Comparison of ENCODE assay signal across 24 cellular contexts in genomic region chr21:44356636-44357035, GRCh38. TPM values are rescaled to one million over a fixed set of nuclear protein-coding genes. Genes with fewer than 3 reads are reported as not detected.
DNase-seq lines count a peak whose midpoint lies in the region; ATAC-seq and TF ChIP-seq lines count a peak whose summit lies in the region.
"Had no signal": no experiment of that assay in that cellular context is flagged by ENCODE, and none has a peak within 500 bp of the region (broad histone marks: within the 10 kb centered on the region; RNA-seq: fewer than 3 reads in every experiment).

No MANE protein-coding gene starts in this region.

- H3K27ac ChIP-seq in neutrophil (peak overlapping the region; percentile 94), hepatocyte (no peak overlapping the region)
- H3K27ac ChIP-seq: brain microvascular endothelial cell, heart right ventricle, uterus had no signal

- TF ChIP-seq CTCF in neutrophil (IDR thresholded peaks at IDR 0.05): no peak
- TF ChIP-seq CTCF in hepatocyte (IDR thresholded peaks at IDR 0.05; ENCODE audit: poor library complexity): no peak

- no peaks in the 10 kb centered on the region for H3K9me3 Mint-ChIP-seq in activated T-cell treated with anti-CD3 and anti-CD28 coated beads, Interleukin-2, amount 50 U/mL, for 24 hours
- no peaks in the 10 kb centered on the region for H3K9me3 Mint-ChIP-seq in activated T-cell treated with anti-CD3 and anti-CD28 coated beads, Interleukin-2, amount 50 U/mL, for 4 hours
- H3K9me3 Mint-ChIP-seq in activated T-helper 17 cell treated with anti-CD3 and anti-CD28 coated beads, Interleukin-2, amount 50 U/mL, for 72 hours: no peaks in the 10 kb centered on the region

- peaks cover 4% of the 10 kb centered on the region for H3K27me3 Mint-ChIP-seq in activated T-cell treated with anti-CD3 and anti-CD28 coated beads, Interleukin-2, amount 50 U/mL, for 24 hours
- H3K27me3 Mint-ChIP-seq in activated T-cell treated with anti-CD3 and anti-CD28 coated beads, Interleukin-2, amount 50 U/mL, for 4 hours (ENCODE audit: low read depth): no peaks in the 10 kb centered on the region
- no peaks in the 10 kb centered on the region for H3K27me3 Mint-ChIP-seq in activated T-helper 17 cell treated with anti-CD3 and anti-CD28 coated beads, Interleukin-2, amount 50 U/mL, for 72 hours

- H3K36me3 ChIP-seq in neutrophil (peaks cover 18% of the 10 kb centered on the region), hepatocyte (replicated peaks; ENCODE audit: insufficient read depth, low read depth) (no peaks in the 10 kb centered on the region)
- H3K36me3 ChIP-seq: brain microvascular endothelial cell, uterus had no signal

- H3K27me3 ChIP-seq in neutrophil (no peaks in the 10 kb centered on the region), hepatocyte (no peaks in the 10 kb centered on the region)
- H3K27me3 ChIP-seq: uterus had no signal

- no peak overlapping the region for H3K4me3 ChIP-seq in neutrophil (ENCODE audit: low read depth in 1 of 2, low read length in 1 of 2)
- H3K4me3 ChIP-seq in hepatocyte: no peak overlapping the region
- H3K4me3 ChIP-seq: heart right ventricle, uterus had no signal

- H3K36me3 Mint-ChIP-seq in activated T-cell treated with anti-CD3 and anti-CD28 coated beads, Interleukin-2, amount 50 U/mL, for 24 hours (ENCODE audit: low read depth): peaks cover 55% of the 10 kb centered on the region
- no peaks in the 10 kb centered on the region for H3K36me3 Mint-ChIP-seq in activated T-cell treated with anti-CD3 and anti-CD28 coated beads, Interleukin-2, amount 50 U/mL, for 4 hours (ENCODE audit: insufficient read depth)
- H3K36me3 Mint-ChIP-seq in activated T-helper 17 cell treated with anti-CD3 and anti-CD28 coated beads, Interleukin-2, amount 50 U/mL, for 72 hours (ENCODE audit: low read depth): peaks cover 46% of the 10 kb centered on the region
- H3K36me3 Mint-ChIP-seq: CD4-positive, CD25-positive, alpha-beta regulatory T cell had no signal

- H3K4me3 Mint-ChIP-seq in activated T-cell treated with anti-CD3 and anti-CD28 coated beads, Interleukin-2, amount 50 U/mL, for 24 hours: no peak overlapping the region
- H3K4me3 Mint-ChIP-seq in activated T-cell treated with anti-CD3 and anti-CD28 coated beads, Interleukin-2, amount 50 U/mL, for 4 hours: no peak overlapping the region
- H3K4me3 Mint-ChIP-seq in activated T-helper 17 cell treated with anti-CD3 and anti-CD28 coated beads, Interleukin-2, amount 50 U/mL, for 72 hours: peak overlapping the region; percentile 86
- H3K4me3 Mint-ChIP-seq: CD4-positive, CD25-positive, alpha-beta regulatory T cell had no signal

- no peak overlapping the region for H2AFZ ChIP-seq in hepatocyte

- in situ Hi-C loops in Caki2 (cut with HindIII; ENCODE audit: low pct_unique_long_range_greater_than_20kb, low sequenced_read_pairs): no loop called here

- no peaks in the 10 kb centered on the region for H3K9me3 ChIP-seq in neutrophil
- no peaks in the 10 kb centered on the region for H3K9me3 ChIP-seq in hepatocyte (ENCODE audit: low read depth)
- H3K9me3 ChIP-seq: heart right ventricle, uterus had no signal

- ATAC-seq in activated T-cell treated with anti-CD3 and anti-CD28 coated beads, Interleukin-2, amount 50 U/mL, for 4 hours: no peak
- no peak for ATAC-seq in activated T-helper 17 cell treated with anti-CD3 and anti-CD28 coated beads, Interleukin-2, amount 50 U/mL, for 72 hours (replicated peaks)
- no peak for ATAC-seq in GM19452 (IDR thresholded peaks at IDR 0.05; ENCODE audit: unreplicated experiment)
- ATAC-seq in HG02763 (IDR thresholded peaks at IDR 0.05; ENCODE audit: unreplicated experiment): no peak
- ATAC-seq: heart right ventricle, left cardiac atrium had no signal

- peaks cover 58% of the 10 kb centered on the region for H3K4me1 Mint-ChIP-seq in activated T-cell treated with anti-CD3 and anti-CD28 coated beads, Interleukin-2, amount 50 U/mL, for 24 hours (ENCODE audit: low read depth)
- peaks cover 44% of the 10 kb centered on the region for H3K4me1 Mint-ChIP-seq in activated T-cell treated with anti-CD3 and anti-CD28 coated beads, Interleukin-2, amount 50 U/mL, for 4 hours (ENCODE audit: low read depth)
- peaks cover 24% of the 10 kb centered on the region for H3K4me1 Mint-ChIP-seq in activated T-helper 17 cell treated with anti-CD3 and anti-CD28 coated beads, Interleukin-2, amount 50 U/mL, for 72 hours

- no peaks in the 10 kb centered on the region for H3K9me2 ChIP-seq in hepatocyte (replicated peaks; ENCODE audit: insufficient read depth)

- no peak for DNase-seq in activated T-cell treated with anti-CD3 and anti-CD28 coated beads, Interleukin-2, amount 50 U/mL, for 24 hours
- no peak for DNase-seq in activated T-cell treated with anti-CD3 and anti-CD28 coated beads, Interleukin-2, amount 50 U/mL, for 4 hours
- DNase-seq in Caki2 (ENCODE audit: low read depth) (peak; percentile 21), hepatocyte (ENCODE audit: low spot score) (no peak)
- DNase-seq: activated CD4-positive, alpha-beta T cell treated with anti-CD3 and anti-CD28 coated beads for 1 hour; activated effector memory CD4-positive, alpha-beta T cell treated with anti-CD3 and anti-CD28 coated beads, Interleukin-2, amount 50 U/mL, for 16 hours; brain microvascular endothelial cell; effector CD4-positive, alpha-beta T cell; EL; heart right ventricle; Karpas-422; left cardiac atrium; mesenchymal stem cell; NCI-H187; NCI-H69; retina; uterus had no signal

- H3K79me2 ChIP-seq in hepatocyte: no peaks in the 10 kb centered on the region

- no peak overlapping the region for H3K4me2 ChIP-seq in hepatocyte

- no peaks in the 10 kb centered on the region for H4K20me1 ChIP-seq in hepatocyte (ENCODE audit: insufficient read depth, poor library complexity, severe bottlenecking)

- H3K27ac Mint-ChIP-seq in activated T-cell treated with anti-CD3 and anti-CD28 coated beads, Interleukin-2, amount 50 U/mL, for 24 hours: peak overlapping the region; percentile 63
- peak overlapping the region; percentile 59 for H3K27ac Mint-ChIP-seq in activated T-helper 17 cell treated with anti-CD3 and anti-CD28 coated beads, Interleukin-2, amount 50 U/mL, for 72 hours

- 94% methylated on average over 6 of the region's 6 CpGs for WGBS in hepatocyte (ENCODE audit: low lambda C conversion rate, missing lambda C conversion rate)

- H3K4me1 ChIP-seq in neutrophil (ENCODE audit: control insufficient read depth in 1 of 2, insufficient read depth in 1 of 2, low read depth in 1 of 2, low read length in 1 of 2) (peaks cover 84 to 88% of the 10 kb centered on the region in 2 experiments), hepatocyte (ENCODE audit: insufficient read depth) (no peaks in the 10 kb centered on the region)
- H3K4me1 ChIP-seq: uterus had no signal

RNA-seq across cellular contexts. Expression of gene TRPM2, which starts 3.2 kb away (rescaled TPM):
- 10 to 100 TPM in 1 of 3 donors, 1 to 10 TPM in 1, under 1 TPM in 1; 0.95 to 21.6 (median 2.5) TPM for total RNA-seq in activated T-cell treated with anti-CD3 and anti-CD28 coated beads, Interleukin-2, amount 50 U/mL, for 4 hours
- not detected in 2 replicates for total RNA-seq in Caki2 (2014; rRNA removed; shearing (Covaris generic); ENCODE audit: low replicate concordance)
- 10 to 100 TPM; 10.7 to 25.6 TPM for total RNA-seq in activated T-helper 17 cell treated with anti-CD3 and anti-CD28 coated beads, Interleukin-2, amount 50 U/mL, for 72 hours
- total RNA-seq in hepatocyte: 0.24 and 0.50 TPM in 2 replicates
- 0.25 TPM in 1 of 2 replicates, not detected in the other for polyA plus RNA-seq in hepatocyte
- total RNA-seq: myocyte had no signal
- polyA plus RNA-seq: AG04450 had no signal

RNA-seq across cellular contexts. Expression of gene CFAP410, which starts 17.4 kb away (rescaled TPM):
- total RNA-seq in activated T-cell treated with anti-CD3 and anti-CD28 coated beads, Interleukin-2, amount 50 U/mL, for 4 hours: 10 to 100 TPM; 30.2 to 32.7 (median 30.5) TPM
- 14.5 and 25.6 TPM in 2 replicates for total RNA-seq in Caki2 (2014; rRNA removed; shearing (Covaris generic); ENCODE audit: low replicate concordance)
- total RNA-seq in activated T-helper 17 cell treated with anti-CD3 and anti-CD28 coated beads, Interleukin-2, amount 50 U/mL, for 72 hours: 10 to 100 TPM; 13.7 to 16.4 TPM
- total RNA-seq in hepatocyte: 17.1 and 20.3 TPM in 2 replicates
- polyA plus RNA-seq in hepatocyte: 33.6 and 40.4 TPM in 2 replicates

RNA-seq across cellular contexts. Expression of gene PFKL, which starts 56.8 kb away (rescaled TPM):
- 100 to 1,000 TPM; 102 to 122 (median 116) TPM for total RNA-seq in activated T-cell treated with anti-CD3 and anti-CD28 coated beads, Interleukin-2, amount 50 U/mL, for 4 hours
- 340 and 360 TPM in 2 replicates for total RNA-seq in Caki2 (2014; rRNA removed; shearing (Covaris generic); ENCODE audit: low replicate concordance)
- 100 to 1,000 TPM; 150 to 184 TPM for total RNA-seq in activated T-helper 17 cell treated with anti-CD3 and anti-CD28 coated beads, Interleukin-2, amount 50 U/mL, for 72 hours
- total RNA-seq in hepatocyte: 115 and 140 TPM in 2 replicates
- 191 and 205 TPM in 2 replicates for polyA plus RNA-seq in hepatocyte
